ENCODE assay signal across 8 cellular contexts in genomic region chr3:48034000-48034516, GRCh38. TPM values are rescaled to one million over a fixed set of nuclear protein-coding genes. Genes with fewer than 3 reads are reported as not detected.
DNase-seq lines count a peak whose midpoint lies in the region; ATAC-seq and TF ChIP-seq lines count a peak whose summit lies in the region.

No MANE protein-coding gene starts in this region.

- H3K4me3 ChIP-seq in fibroblast of mammary gland (ENCODE audit: control insufficient read depth, low read depth, low read length) (no peak overlapping the region), A673 (ENCODE audit: low read depth, low read length, poor library complexity, severe bottlenecking) (no peak overlapping the region)

- peak; percentile 42 for DNase-seq in GM10248 (ENCODE audit: extremely low spot score)
- peak; percentile 59 for DNase-seq in fibroblast of mammary gland (ENCODE audit: low read depth)
- DNase-seq in pons (ENCODE audit: low spot score): peak; percentile 87
- no peak for DNase-seq in A673 (ENCODE audit: low spot score)
- DNase-seq in mesenteric fat pad (ENCODE audit: low spot score): no peak
- DNase-seq in activated CD4-positive, alpha-beta T cell treated with anti-CD3 and anti-CD28 coated beads, Interleukin-2, amount 50 U/mL, for 1 hour: no peak
- DNase-seq in NCI-H187 treated with DMSO at 0.1 percent for 48 hours (lab: John Stamatoyannopoulos, UW): no peak

- no peak for TF ChIP-seq CTCF in GM10248 (IDR thresholded peaks at IDR 0.05; ENCODE audit: control extremely low read depth, extremely low read depth, low read depth, missing control alignments)
- TF ChIP-seq CTCF in fibroblast of mammary gland (conservative IDR thresholded peaks at IDR 0.05; ENCODE audit: control insufficient read depth, insufficient read depth, low read depth, low read length): no peak
- no peak for TF ChIP-seq CTCF in A673 (conservative IDR thresholded peaks at IDR 0.05; ENCODE audit: low read depth, low read length)

- H3K27ac ChIP-seq in A673 (ENCODE audit: low read depth, low read length, poor library complexity, severe bottlenecking): no peak overlapping the region

- ATAC-seq in SK-N-SH treated with all-trans-retinoic acid at 6 μM for 48 hours: peak; percentile 86

- POLR2A ChIA-PET in GM10248 (lab: Yijun Ruan, JAX) (no interaction called here), A673 (lab: Charles Lee; ENCODE audit: low non-redundant PET) (no interaction called here)

- no peaks in the 10 kb centered on the region for H3K27me3 ChIP-seq in A673 (replicated peaks; ENCODE audit: insufficient read depth, low read depth, low read length, poor library complexity)

- CTCF ChIA-PET in GM10248 (lab: Yijun Ruan, JAX): interaction anchor here (0.9 to 2.6 kb wide), 8 partner anchors 8 to 402 kb away, joined by 3 to 10 read pairs (median 5); no protein-coding TSS in a partner anchor
- CTCF ChIA-PET in A673 (lab: Charles Lee): no interaction called here

- H3K4me1 ChIP-seq in A673 (ENCODE audit: insufficient read depth, low read length, poor library complexity, severe bottlenecking): peaks cover 4% of the 10 kb centered on the region

- intact Hi-C loops in A673 (cut with micrococcal nuclease; ENCODE audit: unreplicated experiment): no loop called here

- H3K9me3 ChIP-seq in A673 (ENCODE audit: low read depth, low read length, poor library complexity, severe bottlenecking): no peaks in the 10 kb centered on the region

- H3K36me3 ChIP-seq in A673 (ENCODE audit: insufficient read depth, low read length, poor library complexity, severe bottlenecking): no peaks in the 10 kb centered on the region

- no TSS peak for BruUV-seq in A673 (replicated peaks; lab: Mats Ljungman, UMichigan)

TF ChIP-seq in SK-N-SH treated with all-trans-retinoic acid at 6 μM for 48 hours, 23 proteins besides CTCF, POLR2A, EP300 and RAD21:
- TF ChIP-seq CREB5 (CRISPR knock-in tag; IDR thresholded peaks at IDR 0.05; ENCODE audit: low read depth) (peak; percentile 70; the same call in 1 of the 2 replicates), CSDC2 (CRISPR knock-in tag; IDR thresholded peaks at IDR 0.05) (no peak), PATZ1 (CRISPR knock-in tag; IDR thresholded peaks at IDR 0.05; ENCODE audit: borderline replicate concordance) (0 out of 2 replicates have a peak, but pooled peaks have one; percentile 15), ISL1 (CRISPR knock-in tag; IDR thresholded peaks at IDR 0.05) (peak; percentile 85)
TF ChIP-seq in SK-N-SH treated with all-trans-retinoic acid at 6 μM for 48 hours: peak in this region for 3.

RNA-seq across cellular contexts. Expression of gene MAP4, which starts 17.8 kb away (rescaled TPM):
- total RNA-seq in A673 (2021) (105 and 110 TPM in 2 replicates), mesenteric fat pad (303 TPM)

Comparison
In these comparisons a context has a peak if more than half of its experiments do, and no peak if none do; other contexts are left out.
1. DNase-seq: peak in GM10248 (single experiment), fibroblast of mammary gland (single experiment) and pons (single experiment); none in A673 (single experiment), mesenteric fat pad (single experiment), activated CD4-positive, alpha-beta T cell treated with anti-CD3 and anti-CD28 coated beads, Interleukin-2, amount 50 U/mL, for 1 hour (single experiment) and NCI-H187 treated with DMSO at 0.1 percent for 48 hours (single experiment).